ENCODE assay signal across 1 cellular context in the genomic region with DNA sequence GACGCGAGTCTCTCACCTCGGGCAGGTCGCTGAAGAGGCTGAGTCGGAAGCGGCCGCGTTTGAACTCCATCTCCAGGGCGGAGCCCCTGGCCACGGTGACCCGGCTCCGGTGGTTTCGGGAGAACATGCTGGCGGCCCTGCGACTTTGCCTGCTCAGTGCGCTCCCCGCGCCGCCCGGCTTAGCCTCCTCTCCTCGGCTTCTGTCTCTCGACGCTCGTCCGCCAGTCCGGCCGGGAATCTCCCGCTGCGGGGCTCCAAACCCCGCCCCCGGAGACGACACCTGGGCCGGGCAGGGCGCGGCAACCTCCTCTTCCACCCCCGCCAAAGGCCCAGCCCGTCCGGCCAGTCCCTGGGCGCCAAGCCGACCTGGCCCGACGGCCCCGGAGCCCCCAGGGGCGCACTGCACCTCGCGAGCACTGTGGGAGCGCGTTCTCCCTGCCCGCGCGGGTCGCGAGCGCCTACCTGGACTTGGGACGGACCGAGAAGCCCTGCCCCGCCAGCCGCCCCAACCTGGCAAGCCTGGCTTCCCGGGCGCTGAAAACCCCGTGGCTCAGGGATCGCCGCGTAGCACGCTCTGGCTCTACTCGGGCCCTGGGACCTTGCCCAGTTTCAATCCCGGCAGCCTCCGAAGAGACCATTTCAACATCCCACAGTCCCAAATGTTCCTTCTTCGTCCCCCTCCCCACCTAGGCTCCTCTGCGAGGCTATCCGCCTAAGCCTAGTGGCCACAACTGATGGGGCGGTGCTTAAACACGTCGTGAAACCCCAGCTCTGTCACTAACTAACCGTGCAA.
TF ChIP-seq lines count a peak whose summit lies in the region.

RTKN (minus strand) TSS at position 248 of the 793 bp plus-strand sequence; CDS start at position 127, 121 bp downstream.

TF ChIP-seq in WTC11, 78 proteins besides CTCF, POLR2A, EP300 and RAD21 (continued from another document and continues in another):
- TF ChIP-seq STAT6 (CRISPR knock-in tag; conservative IDR thresholded peaks at IDR 0.05; ENCODE audit: low read depth), result no peak
- TF ChIP-seq TP53 (CRISPR knock-in tag; IDR thresholded peaks at IDR 0.05), result no peak
- TF ChIP-seq, protein P1, sequence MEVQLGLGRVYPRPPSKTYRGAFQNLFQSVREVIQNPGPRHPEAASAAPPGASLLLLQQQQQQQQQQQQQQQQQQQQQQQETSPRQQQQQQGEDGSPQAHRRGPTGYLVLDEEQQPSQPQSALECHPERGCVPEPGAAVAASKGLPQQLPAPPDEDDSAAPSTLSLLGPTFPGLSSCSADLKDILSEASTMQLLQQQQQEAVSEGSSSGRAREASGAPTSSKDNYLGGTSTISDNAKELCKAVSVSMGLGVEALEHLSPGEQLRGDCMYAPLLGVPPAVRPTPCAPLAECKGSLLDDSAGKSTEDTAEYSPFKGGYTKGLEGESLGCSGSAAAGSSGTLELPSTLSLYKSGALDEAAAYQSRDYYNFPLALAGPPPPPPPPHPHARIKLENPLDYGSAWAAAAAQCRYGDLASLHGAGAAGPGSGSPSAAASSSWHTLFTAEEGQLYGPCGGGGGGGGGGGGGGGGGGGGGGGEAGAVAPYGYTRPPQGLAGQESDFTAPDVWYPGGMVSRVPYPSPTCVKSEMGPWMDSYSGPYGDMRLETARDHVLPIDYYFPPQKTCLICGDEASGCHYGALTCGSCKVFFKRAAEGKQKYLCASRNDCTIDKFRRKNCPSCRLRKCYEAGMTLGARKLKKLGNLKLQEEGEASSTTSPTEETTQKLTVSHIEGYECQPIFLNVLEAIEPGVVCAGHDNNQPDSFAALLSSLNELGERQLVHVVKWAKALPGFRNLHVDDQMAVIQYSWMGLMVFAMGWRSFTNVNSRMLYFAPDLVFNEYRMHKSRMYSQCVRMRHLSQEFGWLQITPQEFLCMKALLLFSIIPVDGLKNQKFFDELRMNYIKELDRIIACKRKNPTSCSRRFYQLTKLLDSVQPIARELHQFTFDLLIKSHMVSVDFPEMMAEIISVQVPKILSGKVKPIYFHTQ (CRISPR knock-in tag; IDR thresholded peaks at IDR 0.05), result no peak
- TF ChIP-seq, protein P2, sequence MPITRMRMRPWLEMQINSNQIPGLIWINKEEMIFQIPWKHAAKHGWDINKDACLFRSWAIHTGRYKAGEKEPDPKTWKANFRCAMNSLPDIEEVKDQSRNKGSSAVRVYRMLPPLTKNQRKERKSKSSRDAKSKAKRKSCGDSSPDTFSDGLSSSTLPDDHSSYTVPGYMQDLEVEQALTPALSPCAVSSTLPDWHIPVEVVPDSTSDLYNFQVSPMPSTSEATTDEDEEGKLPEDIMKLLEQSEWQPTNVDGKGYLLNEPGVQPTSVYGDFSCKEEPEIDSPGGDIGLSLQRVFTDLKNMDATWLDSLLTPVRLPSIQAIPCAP (CRISPR knock-in tag; IDR thresholded peaks at IDR 0.05), result 0 out of 2 replicates have a peak, but pooled peaks have one; percentile 47
- TF ChIP-seq ETV6 (CRISPR knock-in tag; IDR thresholded peaks at IDR 0.05), result peak; percentile 72
- TF ChIP-seq, protein P3, sequence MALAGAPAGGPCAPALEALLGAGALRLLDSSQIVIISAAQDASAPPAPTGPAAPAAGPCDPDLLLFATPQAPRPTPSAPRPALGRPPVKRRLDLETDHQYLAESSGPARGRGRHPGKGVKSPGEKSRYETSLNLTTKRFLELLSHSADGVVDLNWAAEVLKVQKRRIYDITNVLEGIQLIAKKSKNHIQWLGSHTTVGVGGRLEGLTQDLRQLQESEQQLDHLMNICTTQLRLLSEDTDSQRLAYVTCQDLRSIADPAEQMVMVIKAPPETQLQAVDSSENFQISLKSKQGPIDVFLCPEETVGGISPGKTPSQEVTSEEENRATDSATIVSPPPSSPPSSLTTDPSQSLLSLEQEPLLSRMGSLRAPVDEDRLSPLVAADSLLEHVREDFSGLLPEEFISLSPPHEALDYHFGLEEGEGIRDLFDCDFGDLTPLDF (CRISPR knock-in tag; IDR thresholded peaks at IDR 0.05), result 0 out of 2 replicates have a peak, but pooled peaks have one; percentile 18
- no peak for TF ChIP-seq ZNF263 (CRISPR knock-in tag; IDR thresholded peaks at IDR 0.05; ENCODE audit: low read depth)
- TF ChIP-seq E2F5 (CRISPR knock-in tag; IDR thresholded peaks at IDR 0.05), result peak; percentile 90
- TF ChIP-seq, protein P4, sequence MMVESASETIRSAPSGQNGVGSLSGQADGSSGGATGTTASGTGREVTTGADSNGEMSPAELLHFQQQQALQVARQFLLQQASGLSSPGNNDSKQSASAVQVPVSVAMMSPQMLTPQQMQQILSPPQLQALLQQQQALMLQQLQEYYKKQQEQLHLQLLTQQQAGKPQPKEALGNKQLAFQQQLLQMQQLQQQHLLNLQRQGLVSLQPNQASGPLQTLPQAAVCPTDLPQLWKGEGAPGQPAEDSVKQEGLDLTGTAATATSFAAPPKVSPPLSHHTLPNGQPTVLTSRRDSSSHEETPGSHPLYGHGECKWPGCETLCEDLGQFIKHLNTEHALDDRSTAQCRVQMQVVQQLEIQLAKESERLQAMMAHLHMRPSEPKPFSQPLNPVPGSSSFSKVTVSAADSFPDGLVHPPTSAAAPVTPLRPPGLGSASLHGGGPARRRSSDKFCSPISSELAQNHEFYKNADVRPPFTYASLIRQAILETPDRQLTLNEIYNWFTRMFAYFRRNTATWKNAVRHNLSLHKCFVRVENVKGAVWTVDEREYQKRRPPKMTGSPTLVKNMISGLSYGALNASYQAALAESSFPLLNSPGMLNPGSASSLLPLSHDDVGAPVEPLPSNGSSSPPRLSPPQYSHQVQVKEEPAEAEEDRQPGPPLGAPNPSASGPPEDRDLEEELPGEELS (CRISPR knock-in tag; IDR thresholded peaks at IDR 0.05), result peak; percentile 31; the same call in 1 of the 2 replicates
- TF ChIP-seq MXD4 (CRISPR knock-in tag; IDR thresholded peaks at IDR 0.05; ENCODE audit: borderline replicate concordance), result no peak
- no peak for TF ChIP-seq ZNF317 (CRISPR knock-in tag; IDR thresholded peaks at IDR 0.05; ENCODE audit: borderline replicate concordance, low read depth)
- TF ChIP-seq SOX15 (CRISPR knock-in tag; IDR thresholded peaks at IDR 0.05), result no peak
- TF ChIP-seq ATF2 (CRISPR knock-in tag; IDR thresholded peaks at IDR 0.05; ENCODE audit: borderline replicate concordance, low read depth), result no peak
- 0 out of 2 replicates have a peak, but pooled peaks have one; percentile 57 for TF ChIP-seq ARID4B (CRISPR knock-in tag; IDR thresholded peaks at IDR 0.05; ENCODE audit: borderline replicate concordance)
- no peak for TF ChIP-seq ZNF671 (CRISPR knock-in tag; IDR thresholded peaks at IDR 0.05)
- no peak for TF ChIP-seq TCF7 (CRISPR knock-in tag; IDR thresholded peaks at IDR 0.05; ENCODE audit: low read depth)
- TF ChIP-seq ZNF219 (CRISPR knock-in tag; IDR thresholded peaks at IDR 0.05; ENCODE audit: borderline replicate concordance), result peak; percentile 83; the same call in 1 of the 2 replicates
- no peak for TF ChIP-seq ZBTB43 (CRISPR knock-in tag; IDR thresholded peaks at IDR 0.05)
- TF ChIP-seq SMAD3 (CRISPR knock-in tag; IDR thresholded peaks at IDR 0.05; ENCODE audit: borderline replicate concordance), result 0 out of 2 replicates have a peak, but pooled peaks have one; percentile 29
- TF ChIP-seq, protein P5, sequence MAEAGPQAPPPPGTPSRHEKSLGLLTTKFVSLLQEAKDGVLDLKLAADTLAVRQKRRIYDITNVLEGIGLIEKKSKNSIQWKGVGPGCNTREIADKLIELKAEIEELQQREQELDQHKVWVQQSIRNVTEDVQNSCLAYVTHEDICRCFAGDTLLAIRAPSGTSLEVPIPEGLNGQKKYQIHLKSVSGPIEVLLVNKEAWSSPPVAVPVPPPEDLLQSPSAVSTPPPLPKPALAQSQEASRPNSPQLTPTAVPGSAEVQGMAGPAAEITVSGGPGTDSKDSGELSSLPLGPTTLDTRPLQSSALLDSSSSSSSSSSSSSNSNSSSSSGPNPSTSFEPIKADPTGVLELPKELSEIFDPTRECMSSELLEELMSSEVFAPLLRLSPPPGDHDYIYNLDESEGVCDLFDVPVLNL (CRISPR knock-in tag; IDR thresholded peaks at IDR 0.05; ENCODE audit: borderline replicate concordance, low read depth), result no peak
- TF ChIP-seq PREB (CRISPR knock-in tag; IDR thresholded peaks at IDR 0.05; ENCODE audit: borderline replicate concordance), result no peak
